In the genomic region with DNA sequence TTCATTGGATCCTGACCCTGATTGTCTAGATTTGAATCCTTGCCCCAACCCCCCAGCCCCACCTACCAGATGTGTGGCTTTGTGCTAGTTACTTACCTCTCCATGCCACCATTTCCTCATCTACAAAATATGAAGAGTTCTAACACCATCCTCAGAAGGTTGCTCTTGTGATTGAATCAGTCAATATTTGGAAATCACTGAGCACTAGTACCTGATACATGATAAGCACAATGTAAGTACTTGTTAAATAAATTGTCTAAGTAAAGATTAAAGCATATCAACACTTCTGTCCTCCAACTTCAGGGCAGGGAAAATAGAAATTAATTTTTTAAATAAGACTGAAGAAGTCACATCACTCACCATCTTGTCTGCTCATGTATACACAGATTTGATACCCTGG, we compare ENCODE assay signal across 28 cellular contexts.
"Had no signal": no experiment of that assay in that cellular context is flagged by ENCODE, and none has a peak within 500 bp of the region (broad histone marks: within the 10 kb centered on the region; RNA-seq: fewer than 3 reads in every experiment).

No MANE protein-coding gene starts in this region.

- H3K27ac Mint-ChIP-seq: dendritic cell treated with granulocyte-macrophage colony-stimulating factor and Interleukin-4, amounts not matched to agents 40 ng/mL and 50 ng/mL, for 4 days; immature natural killer cell; memory B cell; nephron progenitor cell had no signal

- H3K4me1 Mint-ChIP-seq: immature natural killer cell had no signal

- H3K9me3 ChIP-seq: esophagus muscularis mucosa, gastroesophageal sphincter, heart right ventricle, neutrophil, pancreas, suprapubic skin had no signal

- H3K36me3 Mint-ChIP-seq: immature natural killer cell, memory B cell had no signal

- H3K4me3 Mint-ChIP-seq: dendritic cell treated with granulocyte-macrophage colony-stimulating factor and Interleukin-4, amounts not matched to agents 40 ng/mL and 50 ng/mL, for 4 days; immature natural killer cell; memory B cell; naive thymus-derived CD4-positive, alpha-beta T cell; nephron progenitor cell; stimulated activated naive CD8-positive, alpha-beta T cell treated with anti-CD3 and anti-CD28 coated beads, Interleukin-15, amount 100 ng/mL, for 72 hours had no signal

- DNase-seq: effector CD8-positive, alpha-beta T cell; foreskin keratinocyte; glutamatergic neuron; heart right ventricle; hypothalamus; immature natural killer cell; islet precursor cell; kidney glomerular epithelial cell; left colon; naive thymus-derived CD4-positive, alpha-beta T cell; nephron progenitor cell; pancreas; stimulated activated CD4-positive, alpha-beta T cell treated with anti-CD3 and anti-CD28 coated beads, Interleukin-12 subunit alpha, Interleukin-12 subunit beta, amount 100 ng/mL, for 4 hours; stimulated activated CD4-positive, alpha-beta T cell treated with anti-CD3 and anti-CD28 coated beads, Interleukin-1b, Interleukin-23, amount 100 ng/mL, for 48 hours; stimulated activated CD4-positive, alpha-beta T cell treated with anti-CD3 and anti-CD28 coated beads, Interleukin-4, amount 100 ng/mL, for 1 hour; stimulated activated CD8-positive, alpha-beta memory T cell treated with anti-CD3 and anti-CD28 coated beads, Interleukin-4, amount 100 ng/mL, for 48 hours; stimulated activated naive CD4-positive, alpha-beta T cell; stimulated activated naive CD8-positive, alpha-beta T cell treated with anti-CD3 and anti-CD28 coated beads, Interleukin-15, amount 100 ng/mL, for 72 hours; trophoblast cell had no signal

- H3K27me3 ChIP-seq: esophagus muscularis mucosa, gastroesophageal sphincter, heart right ventricle, neutrophil, pancreas, suprapubic skin had no signal

- H3K4me1 ChIP-seq: esophagus muscularis mucosa, foreskin keratinocyte, gastroesophageal sphincter, suprapubic skin had no signal

- H3K9me3 Mint-ChIP-seq: immature natural killer cell had no signal

- H3K36me3 ChIP-seq: esophagus muscularis mucosa, gastroesophageal sphincter, heart right ventricle, neutrophil, pancreas, suprapubic skin had no signal

- H3K27ac ChIP-seq: esophagus muscularis mucosa, foreskin keratinocyte, gastroesophageal sphincter, heart right ventricle, neutrophil, pancreas, suprapubic skin had no signal

- ATAC-seq: foreskin keratinocyte; gastroesophageal sphincter; heart right ventricle; naive thymus-derived CD4-positive, alpha-beta T cell; sciatic nerve; stimulated activated naive CD8-positive, alpha-beta T cell treated with anti-CD3 and anti-CD28 coated beads, Interleukin-15, amount 100 ng/mL, for 72 hours had no signal

- H3K27me3 Mint-ChIP-seq: dendritic cell treated with granulocyte-macrophage colony-stimulating factor and Interleukin-4, amounts not matched to agents 40 ng/mL and 50 ng/mL, for 4 days; stimulated activated naive CD8-positive, alpha-beta T cell treated with anti-CD3 and anti-CD28 coated beads, Interleukin-15, amount 100 ng/mL, for 72 hours had no signal

- H3K4me3 ChIP-seq: esophagus muscularis mucosa, gastroesophageal sphincter, heart right ventricle, lung, pancreas, smooth muscle cell, suprapubic skin had no signal
